ENCODE assay signal across 8 cellular contexts in the genomic region with DNA sequence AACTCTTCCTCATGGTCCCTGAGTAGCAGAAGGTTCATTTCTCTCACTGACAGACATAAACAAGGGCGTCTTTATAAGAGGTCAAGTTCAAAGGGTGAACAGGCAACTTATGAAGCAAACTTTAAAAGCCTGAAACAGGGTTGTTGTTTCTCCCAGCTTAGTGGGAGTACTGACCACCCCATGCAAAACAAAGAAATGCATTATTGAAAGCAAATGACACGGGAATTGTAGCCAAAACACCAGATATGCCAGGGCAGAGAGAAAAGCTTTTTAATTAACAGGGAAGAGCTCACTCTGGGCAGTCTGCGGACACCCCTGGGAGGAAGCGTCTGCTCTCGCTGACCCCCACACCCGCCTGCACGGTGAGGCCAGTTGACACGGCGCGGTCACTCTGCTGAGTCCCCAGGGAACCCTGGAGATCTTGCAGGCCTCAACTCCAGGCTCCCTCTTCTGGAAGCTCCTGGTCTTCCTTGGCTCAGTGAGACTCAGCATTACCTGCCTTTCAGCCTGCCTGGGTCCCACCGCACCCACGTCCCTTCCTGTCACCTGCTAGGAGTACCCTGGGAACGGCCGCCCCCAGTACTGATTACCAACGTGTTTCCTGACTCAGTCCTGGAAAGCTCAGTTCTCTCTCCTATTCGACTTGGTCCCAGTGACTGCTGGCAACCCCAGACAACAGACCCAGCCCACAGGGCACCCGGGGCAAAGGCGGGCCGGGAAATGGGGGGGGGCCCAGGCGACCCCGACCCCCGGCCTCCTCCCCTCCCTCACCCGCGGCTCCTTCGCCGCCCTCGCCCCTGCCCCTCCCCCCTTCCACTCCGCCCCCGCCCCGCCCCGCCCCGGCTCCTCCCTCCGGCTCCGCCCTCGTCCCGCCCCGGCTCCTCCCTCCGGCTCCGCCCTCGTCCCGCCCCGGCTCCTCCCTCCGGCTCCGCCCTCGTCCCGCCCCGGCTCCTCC. TPM values are rescaled to one million over a fixed set of nuclear protein-coding genes. Genes with fewer than 3 reads are reported as not detected.
DNase-seq lines count a peak whose midpoint lies in the region; ATAC-seq and TF ChIP-seq lines count a peak whose summit lies in the region.

No MANE protein-coding gene starts in this region.

- H3K27ac ChIP-seq in DOHH2 (ENCODE audit: low read depth, low read length) (no peak overlapping the region), SU-DHL-6 (ENCODE audit: low read depth, low read length) (peak overlapping the region; percentile 31; the same call in 1 of the 2 replicates)

- H3K4me2 ChIP-seq in DOHH2 (ENCODE audit: low read length) (peak overlapping the region; percentile 15), SU-DHL-6 (ENCODE audit: low read depth, low read length, poor library complexity, severe bottlenecking) (peak overlapping the region; percentile 18)

- peaks cover 23% of the 10 kb centered on the region for H3K4me1 Mint-ChIP-seq in dendritic cell treated with granulocyte-macrophage colony-stimulating factor and Interleukin-4, amounts not matched to agents 40 ng/mL and 50 ng/mL, for 4 days (ENCODE audit: low read depth)

- H3F3A ChIP-seq in DOHH2 (ENCODE audit: control insufficient read depth, insufficient read depth) (peaks cover 17% of the 10 kb centered on the region), SU-DHL-6 (ENCODE audit: insufficient read depth) (peaks cover 16% of the 10 kb centered on the region)

- H4K20me1 ChIP-seq in DOHH2 (ENCODE audit: control insufficient read depth, insufficient read depth, low read depth, low read length) (no peaks in the 10 kb centered on the region), SU-DHL-6 (ENCODE audit: low read depth, low read length) (no peaks in the 10 kb centered on the region)

- H3K79me2 ChIP-seq in DOHH2 (ENCODE audit: control insufficient read depth, low read length) = no peaks in the 10 kb centered on the region
- no peaks in the 10 kb centered on the region for H3K79me2 ChIP-seq in SU-DHL-6 (ENCODE audit: insufficient read depth, low read length)

- no peaks in the 10 kb centered on the region for H3K9me3 Mint-ChIP-seq in dendritic cell treated with granulocyte-macrophage colony-stimulating factor and Interleukin-4, amounts not matched to agents 40 ng/mL and 50 ng/mL, for 4 days

- H3K27me3 ChIP-seq in DOHH2 (ENCODE audit: control insufficient read depth, low read length) (no peaks in the 10 kb centered on the region), SU-DHL-6 (ENCODE audit: low read length) (no peaks in the 10 kb centered on the region)

- DNase-seq in LHCN-M2 (ENCODE audit: low read depth) = peak; percentile 38
- DNase-seq in kidney glomerular epithelial cell (lab: John Stamatoyannopoulos, UW) = peak; percentile 6
- DNase-seq in stimulated activated CD8-positive, alpha-beta memory T cell treated with anti-CD3 and anti-CD28 coated beads, Interleukin-4, amount 100 ng/mL, for 48 hours = peak; percentile 50
- no peak for DNase-seq in activated effector memory CD4-positive, alpha-beta T cell treated with anti-CD3 and anti-CD28 coated beads, Interleukin-2, amount 50 U/mL, for 16 hours

- H3K9me3 ChIP-seq in DOHH2 (ENCODE audit: control insufficient read depth, insufficient read depth, low read length) (no peaks in the 10 kb centered on the region), SU-DHL-6 (ENCODE audit: insufficient read depth, low read length) (no peaks in the 10 kb centered on the region)

- TF ChIP-seq CTCF in DOHH2 (IDR thresholded peaks at IDR 0.05; ENCODE audit: low read depth, low read length, poor library complexity, severe bottlenecking) = no peak
- TF ChIP-seq CTCF in SU-DHL-6 (IDR thresholded peaks at IDR 0.05; ENCODE audit: insufficient read depth, low read length, poor library complexity, severe bottlenecking) = no peak

- peaks cover 4% of the 10 kb centered on the region; the same call in 1 of the 2 replicates for H3K36me3 ChIP-seq in DOHH2 (ENCODE audit: control insufficient read depth, low read length)
- H3K36me3 ChIP-seq in SU-DHL-6 (ENCODE audit: low read length) = no peaks in the 10 kb centered on the region

- no peaks in the 10 kb centered on the region for H3K9me2 ChIP-seq in DOHH2 (replicated peaks; ENCODE audit: control insufficient read depth, low read length)
- no peaks in the 10 kb centered on the region for H3K9me2 ChIP-seq in SU-DHL-6 (replicated peaks; ENCODE audit: insufficient read depth, low read length)

- H3K4me3 ChIP-seq in DOHH2 (ENCODE audit: low read length) (peak overlapping the region; percentile 15; the same call in 1 of the 2 replicates), SU-DHL-6 (ENCODE audit: insufficient read depth, low read length, poor library complexity, severe bottlenecking) (no peak overlapping the region)

- peak overlapping the region; percentile 99 for H3K27ac Mint-ChIP-seq in dendritic cell treated with granulocyte-macrophage colony-stimulating factor and Interleukin-4, amounts not matched to agents 40 ng/mL and 50 ng/mL, for 4 days

- H3K4me1 ChIP-seq in DOHH2 (ENCODE audit: control insufficient read depth, low read length) = peaks cover 20% of the 10 kb centered on the region

- no peaks in the 10 kb centered on the region for H3K27me3 Mint-ChIP-seq in dendritic cell treated with granulocyte-macrophage colony-stimulating factor and Interleukin-4, amounts not matched to agents 40 ng/mL and 50 ng/mL, for 4 days

- intact Hi-C loops in dendritic cell treated with granulocyte-macrophage colony-stimulating factor and Interleukin-4, amounts not matched to agents 40 ng/mL and 50 ng/mL, for 4 days (cut with micrococcal nuclease) = loop anchor here (2.0 to 10.0 kb wide), 3 partner anchors 15 to 117 kb away; a partner anchor contains a TSS

- no peak overlapping the region for H3K9ac ChIP-seq in SU-DHL-6 (ENCODE audit: low read length)

- no peak overlapping the region for H2AFZ ChIP-seq in SU-DHL-6 (ENCODE audit: low read depth, low read length, severe bottlenecking)

- H3K36me3 Mint-ChIP-seq in dendritic cell treated with granulocyte-macrophage colony-stimulating factor and Interleukin-4, amounts not matched to agents 40 ng/mL and 50 ng/mL, for 4 days (ENCODE audit: low read depth) = peaks cover 46% of the 10 kb centered on the region

- ATAC-seq in HG03139 (IDR thresholded peaks at IDR 0.05; ENCODE audit: unreplicated experiment) = no peak

- H3K4me3 Mint-ChIP-seq in dendritic cell treated with granulocyte-macrophage colony-stimulating factor and Interleukin-4, amounts not matched to agents 40 ng/mL and 50 ng/mL, for 4 days = peak overlapping the region; percentile 44

RNA-seq across cellular contexts. Expression of a gene that starts 1.0 kb away (rescaled TPM):
- 15.7 and 19.0 TPM in 2 replicates for total RNA-seq in LHCN-M2 (2014; rRNA removed)
- 16.1 TPM for polyA plus RNA-seq in LHCN-M2 (2012)

RNA-seq across cellular contexts. Expression of a gene that starts 15.2 kb away (rescaled TPM):
- not detected in 2 replicates for total RNA-seq in LHCN-M2 (2014; rRNA removed)
- 0.06 TPM for polyA plus RNA-seq in LHCN-M2 (2012)

RNA-seq across cellular contexts. Expression of a gene that starts 38.4 kb away (rescaled TPM):
- 154 and 166 TPM in 2 replicates for total RNA-seq in LHCN-M2 (2014; rRNA removed)
- polyA plus RNA-seq in LHCN-M2 (2012) = 105 TPM

RNA-seq across cellular contexts. Expression of a gene that starts 52.5 kb away (rescaled TPM):
- total RNA-seq in LHCN-M2 (2014; rRNA removed) = not detected in 2 replicates
- polyA plus RNA-seq in LHCN-M2 (2012) = not detected
